Comparison of ENCODE assay signal across 1 cellular context in the genomic region with DNA sequence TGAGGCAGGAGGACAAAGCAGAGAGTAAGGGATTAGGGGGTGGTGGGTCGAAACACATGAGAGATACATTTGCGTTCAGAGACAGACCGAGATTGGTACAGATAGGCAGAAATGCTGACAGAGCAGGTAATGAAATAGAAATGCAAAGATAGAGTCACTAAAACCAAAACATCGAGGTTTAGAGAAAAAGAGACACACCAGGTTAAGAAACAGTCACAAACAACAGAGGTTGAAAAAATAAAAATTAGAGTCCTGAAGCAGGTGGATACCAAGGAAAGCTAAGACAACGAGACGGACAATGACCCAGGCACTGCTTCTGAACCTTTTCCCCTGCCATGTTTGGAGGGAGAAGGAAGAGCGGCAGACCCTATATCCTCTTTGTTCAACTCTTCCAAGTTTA.
TF ChIP-seq lines count a peak whose summit lies in the region.

No MANE protein-coding gene starts in this region.

TF ChIP-seq in HCT116, 20 proteins besides CTCF, POLR2A, EP300 and RAD21 (continued from another document):
- TF ChIP-seq, protein P1, sequence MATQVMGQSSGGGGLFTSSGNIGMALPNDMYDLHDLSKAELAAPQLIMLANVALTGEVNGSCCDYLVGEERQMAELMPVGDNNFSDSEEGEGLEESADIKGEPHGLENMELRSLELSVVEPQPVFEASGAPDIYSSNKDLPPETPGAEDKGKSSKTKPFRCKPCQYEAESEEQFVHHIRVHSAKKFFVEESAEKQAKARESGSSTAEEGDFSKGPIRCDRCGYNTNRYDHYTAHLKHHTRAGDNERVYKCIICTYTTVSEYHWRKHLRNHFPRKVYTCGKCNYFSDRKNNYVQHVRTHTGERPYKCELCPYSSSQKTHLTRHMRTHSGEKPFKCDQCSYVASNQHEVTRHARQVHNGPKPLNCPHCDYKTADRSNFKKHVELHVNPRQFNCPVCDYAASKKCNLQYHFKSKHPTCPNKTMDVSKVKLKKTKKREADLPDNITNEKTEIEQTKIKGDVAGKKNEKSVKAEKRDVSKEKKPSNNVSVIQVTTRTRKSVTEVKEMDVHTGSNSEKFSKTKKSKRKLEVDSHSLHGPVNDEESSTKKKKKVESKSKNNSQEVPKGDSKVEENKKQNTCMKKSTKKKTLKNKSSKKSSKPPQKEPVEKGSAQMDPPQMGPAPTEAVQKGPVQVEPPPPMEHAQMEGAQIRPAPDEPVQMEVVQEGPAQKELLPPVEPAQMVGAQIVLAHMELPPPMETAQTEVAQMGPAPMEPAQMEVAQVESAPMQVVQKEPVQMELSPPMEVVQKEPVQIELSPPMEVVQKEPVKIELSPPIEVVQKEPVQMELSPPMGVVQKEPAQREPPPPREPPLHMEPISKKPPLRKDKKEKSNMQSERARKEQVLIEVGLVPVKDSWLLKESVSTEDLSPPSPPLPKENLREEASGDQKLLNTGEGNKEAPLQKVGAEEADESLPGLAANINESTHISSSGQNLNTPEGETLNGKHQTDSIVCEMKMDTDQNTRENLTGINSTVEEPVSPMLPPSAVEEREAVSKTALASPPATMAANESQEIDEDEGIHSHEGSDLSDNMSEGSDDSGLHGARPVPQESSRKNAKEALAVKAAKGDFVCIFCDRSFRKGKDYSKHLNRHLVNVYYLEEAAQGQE (IDR thresholded peaks at IDR 0.05; ENCODE audit: low read depth) = no peak
- TF ChIP-seq ZFX (IDR thresholded peaks at IDR 0.05) (no peak), EZH2phosphoT487 (IDR thresholded peaks at IDR 0.05; ENCODE audit: borderline replicate concordance) (no peak), YY1 (IDR thresholded peaks at IDR 0.05; ENCODE audit: extremely low read depth, insufficient replicate concordance, low read depth, low read length) (no peak)
